1 cellular context compared by ENCODE assay signal in the genomic region with DNA sequence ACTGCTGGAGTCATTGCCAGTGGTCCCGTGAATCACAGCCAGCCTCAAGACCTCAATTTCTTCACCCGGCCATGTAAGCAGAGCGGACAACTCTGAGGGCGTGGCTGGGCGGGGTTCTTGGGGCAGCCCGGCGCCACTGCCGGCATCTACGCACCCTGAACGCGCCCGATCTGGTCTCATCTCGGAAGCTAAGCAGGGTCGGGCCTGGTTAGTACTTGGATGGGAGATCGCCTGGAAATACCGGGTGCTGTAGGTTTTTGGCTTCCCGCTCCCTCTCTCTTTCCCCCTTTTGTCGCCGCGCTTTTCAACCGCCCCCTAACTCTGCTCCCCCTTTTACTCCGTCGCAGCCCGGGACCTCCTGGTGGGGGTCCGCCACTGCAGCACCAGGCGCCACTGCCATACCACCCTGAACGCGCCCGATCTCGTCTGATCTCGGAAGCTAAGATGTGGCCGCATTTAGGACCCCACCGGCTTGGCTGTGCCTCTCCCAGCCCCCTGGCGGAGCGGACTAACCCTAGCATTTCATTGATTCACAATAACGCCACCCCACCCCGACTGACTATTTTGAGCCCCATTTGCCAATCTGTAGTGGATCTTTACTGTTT.
A peak's percentile ranks its signal among the peaks of the same experiment; 100 is the strongest.
TF ChIP-seq lines count a peak whose summit lies in the region.

No MANE protein-coding gene starts in this region.

TF ChIP-seq in K562, 482 proteins besides CTCF, POLR2A, EP300 and RAD21 (continued from another document and continues in another):
- TF ChIP-seq, protein P1, sequence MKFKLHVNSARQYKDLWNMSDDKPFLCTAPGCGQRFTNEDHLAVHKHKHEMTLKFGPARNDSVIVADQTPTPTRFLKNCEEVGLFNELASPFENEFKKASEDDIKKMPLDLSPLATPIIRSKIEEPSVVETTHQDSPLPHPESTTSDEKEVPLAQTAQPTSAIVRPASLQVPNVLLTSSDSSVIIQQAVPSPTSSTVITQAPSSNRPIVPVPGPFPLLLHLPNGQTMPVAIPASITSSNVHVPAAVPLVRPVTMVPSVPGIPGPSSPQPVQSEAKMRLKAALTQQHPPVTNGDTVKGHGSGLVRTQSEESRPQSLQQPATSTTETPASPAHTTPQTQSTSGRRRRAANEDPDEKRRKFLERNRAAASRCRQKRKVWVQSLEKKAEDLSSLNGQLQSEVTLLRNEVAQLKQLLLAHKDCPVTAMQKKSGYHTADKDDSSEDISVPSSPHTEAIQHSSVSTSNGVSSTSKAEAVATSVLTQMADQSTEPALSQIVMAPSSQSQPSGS (CRISPR knock-in tag; IDR thresholded peaks at IDR 0.05) = no peak
- TF ChIP-seq ZBTB17 (CRISPR knock-in tag; IDR thresholded peaks at IDR 0.05) = peak; percentile 60; the same call in 1 of the 2 replicates
- peak; percentile 58; the same call in 1 of the 2 replicates for TF ChIP-seq RNF2 (IDR thresholded peaks at IDR 0.05)
- TF ChIP-seq ZNF436 (CRISPR knock-in tag; IDR thresholded peaks at IDR 0.05) = no peak
- peak; percentile 43 for TF ChIP-seq RBBP5 (IDR thresholded peaks at IDR 0.05; ENCODE audit: borderline replicate concordance, insufficient read depth, low read length, poor library complexity, severe bottlenecking)
- peak; percentile 39 for TF ChIP-seq PCBP1 (IDR thresholded peaks at IDR 0.05; ENCODE audit: low read depth, low read length, poor library complexity, severe bottlenecking)
- peak; percentile 82; the same call in 1 of the 2 replicates for TF ChIP-seq TOE1 (IDR thresholded peaks at IDR 0.05; ENCODE audit: borderline replicate concordance)
- 0 out of 2 replicates have a peak, but pooled peaks have one; percentile 31 for TF ChIP-seq TOE1 (CRISPR knock-in tag; IDR thresholded peaks at IDR 0.05; ENCODE audit: borderline replicate concordance, low read depth)
- TF ChIP-seq ZNF174 (CRISPR knock-in tag; IDR thresholded peaks at IDR 0.05) = no peak
- TF ChIP-seq NFIX (CRISPR knock-in tag; IDR thresholded peaks at IDR 0.05; ENCODE audit: low read depth) = no peak
- TF ChIP-seq ZNF212 (CRISPR knock-in tag; IDR thresholded peaks at IDR 0.05) = no peak
- TF ChIP-seq POU5F1 (IDR thresholded peaks at IDR 0.05; ENCODE audit: borderline replicate concordance, low read depth, low read length, partially characterized antibody) = no peak
- TF ChIP-seq ZNF146 (CRISPR knock-in tag; IDR thresholded peaks at IDR 0.05; ENCODE audit: unreplicated experiment) = no peak
- TF ChIP-seq ZNF347 (CRISPR knock-in tag; IDR thresholded peaks at IDR 0.05; ENCODE audit: low read depth) = no peak
- TF ChIP-seq ZNF140 (CRISPR knock-in tag; IDR thresholded peaks at IDR 0.05) = no peak
- TF ChIP-seq, protein P2, sequence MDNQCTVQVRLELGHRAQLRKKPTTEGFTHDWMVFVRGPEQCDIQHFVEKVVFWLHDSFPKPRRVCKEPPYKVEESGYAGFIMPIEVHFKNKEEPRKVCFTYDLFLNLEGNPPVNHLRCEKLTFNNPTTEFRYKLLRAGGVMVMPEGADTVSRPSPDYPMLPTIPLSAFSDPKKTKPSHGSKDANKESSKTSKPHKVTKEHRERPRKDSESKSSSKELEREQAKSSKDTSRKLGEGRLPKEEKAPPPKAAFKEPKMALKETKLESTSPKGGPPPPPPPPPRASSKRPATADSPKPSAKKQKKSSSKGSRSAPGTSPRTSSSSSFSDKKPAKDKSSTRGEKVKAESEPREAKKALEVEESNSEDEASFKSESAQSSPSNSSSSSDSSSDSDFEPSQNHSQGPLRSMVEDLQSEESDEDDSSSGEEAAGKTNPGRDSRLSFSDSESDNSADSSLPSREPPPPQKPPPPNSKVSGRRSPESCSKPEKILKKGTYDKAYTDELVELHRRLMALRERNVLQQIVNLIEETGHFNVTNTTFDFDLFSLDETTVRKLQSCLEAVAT (IDR thresholded peaks at IDR 0.05) = peak in 1 of 2 experiments; percentile 79; a peak in 2 of 4 replicates
- TF ChIP-seq FUS (optimal IDR thresholded peaks at IDR 0.05; ENCODE audit: low read depth, low read length) = no peak
- TF ChIP-seq TBL1XR1 (IDR thresholded peaks at IDR 0.05; ENCODE audit: low read length in 2 of 2) = peak; percentile 42 to 71; a peak in 2 of 4 replicates
- TF ChIP-seq SMAD2 (IDR thresholded peaks at IDR 0.05; ENCODE audit: low read depth, low read length) = no peak
- TF ChIP-seq, protein P3, sequence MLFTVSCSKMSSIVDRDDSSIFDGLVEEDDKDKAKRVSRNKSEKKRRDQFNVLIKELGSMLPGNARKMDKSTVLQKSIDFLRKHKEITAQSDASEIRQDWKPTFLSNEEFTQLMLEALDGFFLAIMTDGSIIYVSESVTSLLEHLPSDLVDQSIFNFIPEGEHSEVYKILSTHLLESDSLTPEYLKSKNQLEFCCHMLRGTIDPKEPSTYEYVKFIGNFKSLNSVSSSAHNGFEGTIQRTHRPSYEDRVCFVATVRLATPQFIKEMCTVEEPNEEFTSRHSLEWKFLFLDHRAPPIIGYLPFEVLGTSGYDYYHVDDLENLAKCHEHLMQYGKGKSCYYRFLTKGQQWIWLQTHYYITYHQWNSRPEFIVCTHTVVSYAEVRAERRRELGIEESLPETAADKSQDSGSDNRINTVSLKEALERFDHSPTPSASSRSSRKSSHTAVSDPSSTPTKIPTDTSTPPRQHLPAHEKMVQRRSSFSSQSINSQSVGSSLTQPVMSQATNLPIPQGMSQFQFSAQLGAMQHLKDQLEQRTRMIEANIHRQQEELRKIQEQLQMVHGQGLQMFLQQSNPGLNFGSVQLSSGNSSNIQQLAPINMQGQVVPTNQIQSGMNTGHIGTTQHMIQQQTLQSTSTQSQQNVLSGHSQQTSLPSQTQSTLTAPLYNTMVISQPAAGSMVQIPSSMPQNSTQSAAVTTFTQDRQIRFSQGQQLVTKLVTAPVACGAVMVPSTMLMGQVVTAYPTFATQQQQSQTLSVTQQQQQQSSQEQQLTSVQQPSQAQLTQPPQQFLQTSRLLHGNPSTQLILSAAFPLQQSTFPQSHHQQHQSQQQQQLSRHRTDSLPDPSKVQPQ (CRISPR knock-in tag; IDR thresholded peaks at IDR 0.05; ENCODE audit: borderline replicate concordance) = no peak
- TF ChIP-seq JUND (IDR thresholded peaks at IDR 0.05; ENCODE audit: borderline replicate concordance, low read depth, low read length) = peak; percentile 53; the same call in 1 of the 2 replicates
- peak; percentile 69; the same call in 2 of the 3 replicates for TF ChIP-seq JUND (tag; IDR thresholded peaks at IDR 0.05; ENCODE audit: borderline replicate concordance, low read depth, low read length)
- peak; percentile 24; the same call in 1 of the 2 replicates for TF ChIP-seq TAF7 (tag; IDR thresholded peaks at IDR 0.05)
- TF ChIP-seq LCOR (CRISPR knock-in tag; IDR thresholded peaks at IDR 0.05) = peak; percentile 77; the same call in 1 of the 2 replicates
- no peak for TF ChIP-seq MECOM (CRISPR knock-in tag; IDR thresholded peaks at IDR 0.05)
- no peak for TF ChIP-seq ZNF551 (CRISPR knock-in tag; IDR thresholded peaks at IDR 0.05)
- TF ChIP-seq SIX5 (IDR thresholded peaks at IDR 0.05; ENCODE audit: borderline replicate concordance in 1 of 2, insufficient read depth in 1 of 2, low read depth in 1 of 2, low read length in 2 of 2) = no peak
- TF ChIP-seq RCOR1 (IDR thresholded peaks at IDR 0.05; ENCODE audit: borderline replicate concordance in 1 of 2, low read depth in 2 of 2, low read length in 2 of 2) = peak in 1 of 2 experiments; percentile 83; a peak in 3 of 4 replicates
- TF ChIP-seq CREM (IDR thresholded peaks at IDR 0.05; ENCODE audit: low read depth) = peak; percentile 91
- TF ChIP-seq, protein P4, sequence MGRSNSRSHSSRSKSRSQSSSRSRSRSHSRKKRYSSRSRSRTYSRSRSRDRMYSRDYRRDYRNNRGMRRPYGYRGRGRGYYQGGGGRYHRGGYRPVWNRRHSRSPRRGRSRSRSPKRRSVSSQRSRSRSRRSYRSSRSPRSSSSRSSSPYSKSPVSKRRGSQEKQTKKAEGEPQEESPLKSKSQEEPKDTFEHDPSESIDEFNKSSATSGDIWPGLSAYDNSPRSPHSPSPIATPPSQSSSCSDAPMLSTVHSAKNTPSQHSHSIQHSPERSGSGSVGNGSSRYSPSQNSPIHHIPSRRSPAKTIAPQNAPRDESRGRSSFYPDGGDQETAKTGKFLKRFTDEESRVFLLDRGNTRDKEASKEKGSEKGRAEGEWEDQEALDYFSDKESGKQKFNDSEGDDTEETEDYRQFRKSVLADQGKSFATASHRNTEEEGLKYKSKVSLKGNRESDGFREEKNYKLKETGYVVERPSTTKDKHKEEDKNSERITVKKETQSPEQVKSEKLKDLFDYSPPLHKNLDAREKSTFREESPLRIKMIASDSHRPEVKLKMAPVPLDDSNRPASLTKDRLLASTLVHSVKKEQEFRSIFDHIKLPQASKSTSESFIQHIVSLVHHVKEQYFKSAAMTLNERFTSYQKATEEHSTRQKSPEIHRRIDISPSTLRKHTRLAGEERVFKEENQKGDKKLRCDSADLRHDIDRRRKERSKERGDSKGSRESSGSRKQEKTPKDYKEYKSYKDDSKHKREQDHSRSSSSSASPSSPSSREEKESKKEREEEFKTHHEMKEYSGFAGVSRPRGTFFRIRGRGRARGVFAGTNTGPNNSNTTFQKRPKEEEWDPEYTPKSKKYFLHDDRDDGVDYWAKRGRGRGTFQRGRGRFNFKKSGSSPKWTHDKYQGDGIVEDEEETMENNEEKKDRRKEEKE (IDR thresholded peaks at IDR 0.05; ENCODE audit: borderline replicate concordance in 1 of 2, control insufficient read depth in 1 of 2, low read depth in 2 of 2, low read length in 1 of 2) = peak in 1 of 2 experiments; percentile 74; a peak in 1 of 4 replicates
- TF ChIP-seq ZNF133 (CRISPR knock-in tag; IDR thresholded peaks at IDR 0.05) = no peak
- TF ChIP-seq IFI16 (CRISPR knock-in tag; IDR thresholded peaks at IDR 0.05) = no peak
- peak; percentile 68 for TF ChIP-seq SMARCE1 (IDR thresholded peaks at IDR 0.05)
- TF ChIP-seq NFE2L1 (tag; IDR thresholded peaks at IDR 0.05; ENCODE audit: borderline replicate concordance, low read depth) = no peak
- no peak for TF ChIP-seq SMAD3 (CRISPR knock-in tag; conservative IDR thresholded peaks at IDR 0.05)
- TF ChIP-seq MAFK (IDR thresholded peaks at IDR 0.05; ENCODE audit: low read length) = no peak; the same call in 1 of the 2 replicates
- TF ChIP-seq, protein P5, sequence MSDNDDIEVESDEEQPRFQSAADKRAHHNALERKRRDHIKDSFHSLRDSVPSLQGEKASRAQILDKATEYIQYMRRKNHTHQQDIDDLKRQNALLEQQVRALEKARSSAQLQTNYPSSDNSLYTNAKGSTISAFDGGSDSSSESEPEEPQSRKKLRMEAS (CRISPR knock-in tag; IDR thresholded peaks at IDR 0.05) = peak; percentile 46
- TF ChIP-seq, protein P6, sequence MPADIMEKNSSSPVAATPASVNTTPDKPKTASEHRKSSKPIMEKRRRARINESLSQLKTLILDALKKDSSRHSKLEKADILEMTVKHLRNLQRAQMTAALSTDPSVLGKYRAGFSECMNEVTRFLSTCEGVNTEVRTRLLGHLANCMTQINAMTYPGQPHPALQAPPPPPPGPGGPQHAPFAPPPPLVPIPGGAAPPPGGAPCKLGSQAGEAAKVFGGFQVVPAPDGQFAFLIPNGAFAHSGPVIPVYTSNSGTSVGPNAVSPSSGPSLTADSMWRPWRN (IDR thresholded peaks at IDR 0.05; ENCODE audit: low read depth) = peak; percentile 55; the same call in 1 of the 2 replicates
- TF ChIP-seq, protein P7, sequence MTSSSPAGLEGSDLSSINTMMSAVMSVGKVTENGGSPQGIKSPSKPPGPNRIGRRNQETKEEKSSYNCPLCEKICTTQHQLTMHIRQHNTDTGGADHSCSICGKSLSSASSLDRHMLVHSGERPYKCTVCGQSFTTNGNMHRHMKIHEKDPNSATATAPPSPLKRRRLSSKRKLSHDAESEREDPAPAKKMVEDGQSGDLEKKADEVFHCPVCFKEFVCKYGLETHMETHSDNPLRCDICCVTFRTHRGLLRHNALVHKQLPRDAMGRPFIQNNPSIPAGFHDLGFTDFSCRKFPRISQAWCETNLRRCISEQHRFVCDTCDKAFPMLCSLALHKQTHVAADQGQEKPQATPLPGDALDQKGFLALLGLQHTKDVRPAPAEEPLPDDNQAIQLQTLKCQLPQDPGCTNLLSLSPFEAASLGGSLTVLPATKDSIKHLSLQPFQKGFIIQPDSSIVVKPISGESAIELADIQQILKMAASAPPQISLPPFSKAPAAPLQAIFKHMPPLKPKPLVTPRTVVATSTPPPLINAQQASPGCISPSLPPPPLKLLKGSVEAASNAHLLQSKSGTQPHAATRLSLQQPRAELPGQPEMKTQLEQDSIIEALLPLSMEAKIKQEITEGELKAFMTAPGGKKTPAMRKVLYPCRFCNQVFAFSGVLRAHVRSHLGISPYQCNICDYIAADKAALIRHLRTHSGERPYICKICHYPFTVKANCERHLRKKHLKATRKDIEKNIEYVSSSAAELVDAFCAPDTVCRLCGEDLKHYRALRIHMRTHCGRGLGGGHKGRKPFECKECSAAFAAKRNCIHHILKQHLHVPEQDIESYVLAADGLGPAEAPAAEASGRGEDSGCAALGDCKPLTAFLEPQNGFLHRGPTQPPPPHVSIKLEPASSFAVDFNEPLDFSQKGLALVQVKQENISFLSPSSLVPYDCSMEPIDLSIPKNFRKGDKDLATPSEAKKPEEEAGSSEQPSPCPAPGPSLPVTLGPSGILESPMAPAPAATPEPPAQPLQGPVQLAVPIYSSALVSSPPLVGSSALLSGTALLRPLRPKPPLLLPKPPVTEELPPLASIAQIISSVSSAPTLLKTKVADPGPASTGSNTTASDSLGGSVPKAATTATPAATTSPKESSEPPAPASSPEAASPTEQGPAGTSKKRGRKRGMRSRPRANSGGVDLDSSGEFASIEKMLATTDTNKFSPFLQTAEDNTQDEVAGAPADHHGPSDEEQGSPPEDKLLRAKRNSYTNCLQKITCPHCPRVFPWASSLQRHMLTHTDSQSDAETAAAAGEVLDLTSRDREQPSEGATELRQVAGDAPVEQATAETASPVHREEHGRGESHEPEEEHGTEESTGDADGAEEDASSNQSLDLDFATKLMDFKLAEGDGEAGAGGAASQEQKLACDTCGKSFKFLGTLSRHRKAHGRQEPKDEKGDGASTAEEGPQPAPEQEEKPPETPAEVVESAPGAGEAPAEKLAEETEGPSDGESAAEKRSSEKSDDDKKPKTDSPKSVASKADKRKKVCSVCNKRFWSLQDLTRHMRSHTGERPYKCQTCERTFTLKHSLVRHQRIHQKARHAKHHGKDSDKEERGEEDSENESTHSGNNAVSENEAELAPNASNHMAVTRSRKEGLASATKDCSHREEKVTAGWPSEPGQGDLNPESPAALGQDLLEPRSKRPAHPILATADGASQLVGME (CRISPR knock-in tag; IDR thresholded peaks at IDR 0.05) = peak; percentile 42; the same call in 1 of the 2 replicates
- TF ChIP-seq, protein P8, sequence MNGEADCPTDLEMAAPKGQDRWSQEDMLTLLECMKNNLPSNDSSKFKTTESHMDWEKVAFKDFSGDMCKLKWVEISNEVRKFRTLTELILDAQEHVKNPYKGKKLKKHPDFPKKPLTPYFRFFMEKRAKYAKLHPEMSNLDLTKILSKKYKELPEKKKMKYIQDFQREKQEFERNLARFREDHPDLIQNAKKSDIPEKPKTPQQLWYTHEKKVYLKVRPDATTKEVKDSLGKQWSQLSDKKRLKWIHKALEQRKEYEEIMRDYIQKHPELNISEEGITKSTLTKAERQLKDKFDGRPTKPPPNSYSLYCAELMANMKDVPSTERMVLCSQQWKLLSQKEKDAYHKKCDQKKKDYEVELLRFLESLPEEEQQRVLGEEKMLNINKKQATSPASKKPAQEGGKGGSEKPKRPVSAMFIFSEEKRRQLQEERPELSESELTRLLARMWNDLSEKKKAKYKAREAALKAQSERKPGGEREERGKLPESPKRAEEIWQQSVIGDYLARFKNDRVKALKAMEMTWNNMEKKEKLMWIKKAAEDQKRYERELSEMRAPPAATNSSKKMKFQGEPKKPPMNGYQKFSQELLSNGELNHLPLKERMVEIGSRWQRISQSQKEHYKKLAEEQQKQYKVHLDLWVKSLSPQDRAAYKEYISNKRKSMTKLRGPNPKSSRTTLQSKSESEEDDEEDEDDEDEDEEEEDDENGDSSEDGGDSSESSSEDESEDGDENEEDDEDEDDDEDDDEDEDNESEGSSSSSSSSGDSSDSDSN (IDR thresholded peaks at IDR 0.05; ENCODE audit: borderline replicate concordance in 1 of 2, low read depth in 2 of 2, low read length in 2 of 2) = no peak
- TF ChIP-seq TCF7 (IDR thresholded peaks at IDR 0.05; ENCODE audit: borderline replicate concordance) = peak; percentile 82; the same call in 1 of the 2 replicates
